35 cellular contexts compared by ENCODE assay signal in genomic region chr4:189228726-189229125, GRCh38.
A peak's percentile ranks its signal among the peaks of the same experiment; 100 is the strongest.
DNase-seq lines count a peak whose midpoint lies in the region; ATAC-seq and TF ChIP-seq lines count a peak whose summit lies in the region.
"Had no signal": no experiment of that assay in that cellular context is flagged by ENCODE, and none has a peak within 500 bp of the region (broad histone marks: within the 10 kb centered on the region; RNA-seq: fewer than 3 reads in every experiment).

No MANE protein-coding gene starts in this region.

- H2AK5ac ChIP-seq in trophoblast cell (ENCODE audit: low read length) = no peak overlapping the region

- H3K4ac ChIP-seq in trophoblast cell (ENCODE audit: low read depth, low read length) = no peak overlapping the region

- no peaks in the 10 kb centered on the region for H3K36me3 Mint-ChIP-seq in activated T-cell treated with anti-CD3 and anti-CD28 coated beads, Interleukin-2, amount 50 U/mL, for 24 hours (ENCODE audit: low read depth)
- H3K36me3 Mint-ChIP-seq: CD14-positive monocyte; CD4-positive, alpha-beta memory T cell; CD4-positive, CD25-positive, alpha-beta regulatory T cell; CD8-positive, alpha-beta memory T cell; CD8-positive, alpha-beta T cell had no signal

- H3K79me1 ChIP-seq in trophoblast cell (ENCODE audit: low read length) = no peaks in the 10 kb centered on the region

- ATAC-seq in esophagus mucosa (peak; percentile 62), HG03457 (IDR thresholded peaks at IDR 0.05; ENCODE audit: unreplicated experiment) (no peak), GM18858 (IDR thresholded peaks at IDR 0.05; ENCODE audit: unreplicated experiment) (no peak)
- ATAC-seq: A549; CD8-positive, alpha-beta T cell had no signal

- H2AFZ ChIP-seq in trophoblast cell (ENCODE audit: insufficient read depth, low read length, poor library complexity) = no peak overlapping the region
- peak overlapping the region; percentile 37 for H2AFZ ChIP-seq in smooth muscle cell (ENCODE audit: low read depth)

- H3K4me2 ChIP-seq in trophoblast cell (ENCODE audit: low read length) = no peak overlapping the region
- no peak overlapping the region for H3K4me2 ChIP-seq in smooth muscle cell
- H3K4me2 ChIP-seq: A549; BLaER1; BLaER1 treated with 17β-estradiol and CSF1 and Interleukin-3, amounts not matched to agents 10 nM and 100 nM had no signal

- no CpG with 5 or more reads among the region's 1 CpG for WGBS in trophoblast cell (ENCODE audit: extremely low coverage, insufficient coverage, insufficient read length)
- WGBS in smooth muscle cell (ENCODE audit: low lambda C conversion rate) = 80% methylated on average over 1 of the region's 1 CpG

- peaks cover 4% of the 10 kb centered on the region for H3K9me3 Mint-ChIP-seq in activated T-cell treated with anti-CD3 and anti-CD28 coated beads, Interleukin-2, amount 50 U/mL, for 24 hours

- H4K91ac ChIP-seq in trophoblast cell (ENCODE audit: low read depth, low read length) = no peak overlapping the region

- H3K9me3 ChIP-seq in trophoblast cell (ENCODE audit: insufficient read depth, low read depth, low read length) (no peaks in the 10 kb centered on the region), smooth muscle cell (replicated peaks; ENCODE audit: low read depth) (peaks cover 1% of the 10 kb centered on the region)
- H3K9me3 ChIP-seq: A549, BE2C, Caco-2 had no signal

- H3K79me2 ChIP-seq in trophoblast cell (ENCODE audit: control insufficient read depth, insufficient read depth, low read length, poor library complexity) = no peaks in the 10 kb centered on the region
- H3K79me2 ChIP-seq in smooth muscle cell (ENCODE audit: low read depth) = no peaks in the 10 kb centered on the region

- H4K12ac ChIP-seq in trophoblast cell (ENCODE audit: low read depth, low read length) = no peak overlapping the region

- no peaks in the 10 kb centered on the region for H3K4me1 Mint-ChIP-seq in activated T-cell treated with anti-CD3 and anti-CD28 coated beads, Interleukin-2, amount 50 U/mL, for 24 hours (ENCODE audit: low read depth)
- H3K4me1 Mint-ChIP-seq: B cell; CD14-positive monocyte; CD4-positive, alpha-beta memory T cell; CD4-positive, CD25-positive, alpha-beta regulatory T cell; CD8-positive, alpha-beta memory T cell had no signal

- H2BK12ac ChIP-seq in trophoblast cell (ENCODE audit: low read length) = no peak overlapping the region

- H3K27me3 ChIP-seq in trophoblast cell (ENCODE audit: insufficient read depth, low read length) (no peaks in the 10 kb centered on the region), smooth muscle cell (ENCODE audit: low read depth) (no peaks in the 10 kb centered on the region)
- H3K27me3 ChIP-seq: BE2C; BLaER1; BLaER1 treated with 17β-estradiol and CSF1 and Interleukin-3, amounts not matched to agents 10 nM and 100 nM had no signal

- no peak overlapping the region for H3K27ac Mint-ChIP-seq in activated T-cell treated with anti-CD3 and anti-CD28 coated beads, Interleukin-2, amount 50 U/mL, for 24 hours
- H3K27ac Mint-ChIP-seq: B cell; CD14-positive monocyte; CD4-positive, alpha-beta memory T cell; CD4-positive, alpha-beta T cell; CD4-positive, CD25-positive, alpha-beta regulatory T cell; CD8-positive, alpha-beta memory T cell; CD8-positive, alpha-beta T cell had no signal

- H4K20me1 ChIP-seq in smooth muscle cell (ENCODE audit: low read depth) = no peaks in the 10 kb centered on the region
- H4K20me1 ChIP-seq: BLaER1; BLaER1 treated with 17β-estradiol and CSF1 and Interleukin-3, amounts not matched to agents 10 nM and 100 nM had no signal

- H3K4me3 ChIP-seq in trophoblast cell (ENCODE audit: low read depth, low read length) (no peak overlapping the region), smooth muscle cell (no peak overlapping the region)
- H3K4me3 ChIP-seq: A549; BLaER1; BLaER1 treated with 17β-estradiol and CSF1 and Interleukin-3, amounts not matched to agents 10 nM and 100 nM had no signal

- H3K9ac ChIP-seq in trophoblast cell (ENCODE audit: low read length) (no peak overlapping the region), smooth muscle cell (ENCODE audit: low read depth) (no peak overlapping the region)
- H3K9ac ChIP-seq: BLaER1; BLaER1 treated with 17β-estradiol and CSF1 and Interleukin-3, amounts not matched to agents 10 nM and 100 nM had no signal

- no peak overlapping the region for H3K4me3 Mint-ChIP-seq in activated T-cell treated with anti-CD3 and anti-CD28 coated beads, Interleukin-2, amount 50 U/mL, for 24 hours
- H3K4me3 Mint-ChIP-seq: B cell; CD14-positive monocyte; CD4-positive, alpha-beta memory T cell; CD4-positive, alpha-beta T cell; CD4-positive, CD25-positive, alpha-beta regulatory T cell; CD8-positive, alpha-beta memory T cell; CD8-positive, alpha-beta T cell had no signal

- H3K4me1 ChIP-seq in trophoblast cell (ENCODE audit: control insufficient read depth in 1 of 2, insufficient read depth in 2 of 2, low read length in 2 of 2) = no peaks in the 10 kb centered on the region
- H3K4me1 ChIP-seq in smooth muscle cell (ENCODE audit: low read depth) = no peaks in the 10 kb centered on the region
- H3K4me1 ChIP-seq: A549; BE2C; BLaER1; BLaER1 treated with 17β-estradiol and CSF1 and Interleukin-3, amounts not matched to agents 10 nM and 100 nM; Caco-2 had no signal

- H3K18ac ChIP-seq in trophoblast cell (ENCODE audit: low read length) = no peak overlapping the region

- no peak overlapping the region for H2BK5ac ChIP-seq in trophoblast cell (ENCODE audit: low read depth, low read length, poor library complexity)

- H3K27me3 Mint-ChIP-seq in activated T-cell treated with anti-CD3 and anti-CD28 coated beads, Interleukin-2, amount 50 U/mL, for 24 hours = no peaks in the 10 kb centered on the region
- H3K27me3 Mint-ChIP-seq: B cell; CD4-positive, alpha-beta memory T cell; CD4-positive, alpha-beta T cell; CD4-positive, CD25-positive, alpha-beta regulatory T cell; CD8-positive, alpha-beta memory T cell had no signal

- no peak overlapping the region for H3K14ac ChIP-seq in trophoblast cell (ENCODE audit: low read length)

- no peak overlapping the region for H3K27ac ChIP-seq in trophoblast cell (ENCODE audit: low read depth, low read length)
- no peak overlapping the region for H3K27ac ChIP-seq in smooth muscle cell (ENCODE audit: low read depth)
- H3K27ac ChIP-seq: 22Rv1; A549; BLaER1; BLaER1 treated with 17β-estradiol and CSF1 and Interleukin-3, amounts not matched to agents 10 nM and 100 nM; C4-2B had no signal

- no peaks in the 10 kb centered on the region for H3K36me3 ChIP-seq in trophoblast cell (ENCODE audit: control insufficient read depth in 1 of 2, insufficient read depth in 2 of 2, low read length in 2 of 2)
- no peaks in the 10 kb centered on the region for H3K36me3 ChIP-seq in smooth muscle cell (ENCODE audit: low read depth)
- H3K36me3 ChIP-seq: BE2C; BLaER1; BLaER1 treated with 17β-estradiol and CSF1 and Interleukin-3, amounts not matched to agents 10 nM and 100 nM had no signal

- H4K8ac ChIP-seq in trophoblast cell (ENCODE audit: low read depth, low read length) = no peak overlapping the region

- DNase-seq in NCI-H526 (lab: John Stamatoyannopoulos, UW) (peak; percentile 4 to 25), NCI-H526 treated with DMSO at 0.1 percent for 48 hours (lab: John Stamatoyannopoulos, UW) (no peak), trophoblast cell (peak; percentile 66 to 87), smooth muscle cell (lab: John Stamatoyannopoulos, UW; ENCODE audit: unreplicated experiment) (no peak)
- no peak for DNase-seq in activated T-cell treated with anti-CD3 and anti-CD28 coated beads, Interleukin-2, amount 50 U/mL, for 24 hours
- DNase-seq: 8988T; ACHN; AML-193; BE2C; C1 segment of cervical spinal cord; Caco-2; Calu3; CD4-positive, alpha-beta memory T cell; CD4-positive, alpha-beta T cell; CD4-positive, CD25-positive, alpha-beta regulatory T cell; CD8-positive, alpha-beta memory T cell; CD8-positive, alpha-beta T cell; COR-L47; DMS 273 treated with DMSO at 0.1 percent for 48 hours; DMS153; DMS53; DMS79; DMS79 treated with DMSO at 0.1 percent for 48 hours; DND-41; EL had no signal

- H3F3A ChIP-seq in smooth muscle cell (ENCODE audit: low read depth) = no peaks in the 10 kb centered on the region

- no peak for TF ChIP-seq CTCF in smooth muscle cell (IDR thresholded peaks at IDR 0.05; ENCODE audit: borderline replicate concordance, insufficient read depth, poor library complexity, severe bottlenecking)

- no peak overlapping the region for H3K23ac ChIP-seq in trophoblast cell (ENCODE audit: low read length)

- no peak overlapping the region for H2BK120ac ChIP-seq in trophoblast cell (ENCODE audit: insufficient read depth, low read length, poor library complexity)

Comparison
In these comparisons a context has a peak if more than half of its experiments do, and no peak if none do; other contexts are left out.
1. DNase-seq: peak in NCI-H526 (2 of 2) and trophoblast cell (2 of 2); none in NCI-H526 treated with DMSO at 0.1 percent for 48 hours (single experiment), smooth muscle cell (single experiment) and activated T-cell treated with anti-CD3 and anti-CD28 coated beads, Interleukin-2, amount 50 U/mL, for 24 hours (single experiment).